ENCODE assay signal across 1 cellular context in genomic region chr1:35932941-35933340, GRCh38.
TF ChIP-seq lines count a peak whose summit lies in the region.

No MANE protein-coding gene starts in this region.

TF ChIP-seq in HEK293, 187 proteins besides CTCF, POLR2A, EP300 and RAD21 (continued from another document):
- no peak for TF ChIP-seq ZNF23 (tag by site-specific recombination; IDR thresholded peaks at IDR 0.05; ENCODE audit: borderline replicate concordance)
- TF ChIP-seq ZNF664 (tag by site-specific recombination; IDR thresholded peaks at IDR 0.05) = peak; percentile 99
- TF ChIP-seq ZNF223 (tag by site-specific recombination; IDR thresholded peaks at IDR 0.05) = no peak
